In the genomic region with DNA sequence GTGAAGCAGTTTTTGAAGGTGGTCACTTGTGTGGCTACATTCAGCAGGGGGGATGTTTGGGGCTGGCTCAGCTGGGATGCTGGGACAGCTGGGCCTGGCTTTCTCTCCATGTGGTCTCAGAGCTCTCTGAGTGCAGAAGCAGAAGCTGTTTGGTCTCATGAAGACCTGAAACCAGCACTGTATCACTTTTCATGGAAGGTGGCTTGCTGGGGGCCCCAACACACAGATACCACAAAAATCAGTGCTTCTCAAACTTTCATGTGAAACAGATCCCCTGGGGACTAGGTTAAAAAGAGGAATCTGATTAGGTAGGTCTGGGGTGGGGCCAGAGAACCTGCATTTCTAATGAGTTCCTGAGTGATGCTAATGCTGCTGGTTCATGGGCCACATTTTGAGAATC, we compare ENCODE assay signal across 23 cellular contexts.
"Had no signal": no experiment of that assay in that cellular context is flagged by ENCODE, and none has a peak within 500 bp of the region (broad histone marks: within the 10 kb centered on the region; RNA-seq: fewer than 3 reads in every experiment).

No MANE protein-coding gene starts in this region.

- ATAC-seq: activated CD8-positive, alpha-beta T cell treated with anti-CD3 and anti-CD28 coated beads, Interleukin-2, amount 10 ng/mL, durations not matched to agents 7 days and 5 days had no signal

- H3K4me3 ChIP-seq: breast epithelium, Peyer's patch, SJCRH30 had no signal

- H3K4me3 Mint-ChIP-seq: activated CD8-positive, alpha-beta T cell treated with anti-CD3 and anti-CD28 coated beads, Interleukin-2, amount 10 ng/mL, durations not matched to agents 7 days and 5 days; activated naive CD4-positive, alpha-beta T cell treated with anti-CD3 and anti-CD28 coated beads, Interleukin-2, amount 50 U/mL, for 24 hours; activated T-cell treated with anti-CD3 and anti-CD28 coated beads, Interleukin-2, amount 50 U/mL, for 24 hours; activated T-helper 1 cell treated with anti-CD3 and anti-CD28 coated beads, Interleukin-12 subunit alpha, Interleukin-12 subunit beta, Interleukin-2, Interleukin-4 antibody, amounts not matched to agents 30 ng/mL and 10 ng/mL and 1 ng/mL, durations not matched to agents 14 hours and 24 hours and 36 hours had no signal

- H3K27me3 ChIP-seq: breast epithelium, Peyer's patch had no signal

- H3K27ac ChIP-seq: breast epithelium, Peyer's patch, RWPE1, SJCRH30 had no signal

- H3K4me1 ChIP-seq: breast epithelium, Peyer's patch, SJCRH30 had no signal

- H3K36me3 Mint-ChIP-seq: activated naive CD4-positive, alpha-beta T cell treated with anti-CD3 and anti-CD28 coated beads, Interleukin-2, amount 50 U/mL, for 24 hours had no signal

- H3K27ac Mint-ChIP-seq: activated CD8-positive, alpha-beta T cell treated with anti-CD3 and anti-CD28 coated beads, Interleukin-2, amount 10 ng/mL, durations not matched to agents 7 days and 5 days; activated naive CD4-positive, alpha-beta T cell treated with anti-CD3 and anti-CD28 coated beads, Interleukin-2, amount 50 U/mL, for 24 hours; activated T-cell treated with anti-CD3 and anti-CD28 coated beads, Interleukin-2, amount 50 U/mL, for 24 hours; activated T-helper 1 cell treated with anti-CD3 and anti-CD28 coated beads, Interleukin-12 subunit alpha, Interleukin-12 subunit beta, Interleukin-2, Interleukin-4 antibody, amounts not matched to agents 30 ng/mL and 10 ng/mL and 1 ng/mL, durations not matched to agents 14 hours and 24 hours and 36 hours had no signal

- H3K4me1 Mint-ChIP-seq: activated naive CD4-positive, alpha-beta T cell treated with anti-CD3 and anti-CD28 coated beads, Interleukin-2, amount 50 U/mL, for 24 hours had no signal

- DNase-seq: activated CD4-positive, alpha-beta T cell treated with anti-CD3 and anti-CD28 coated beads for 4 hours; activated CD8-positive, alpha-beta T cell treated with anti-CD3 and anti-CD28 coated beads, Interleukin-2, amount 10 ng/mL, durations not matched to agents 7 days and 5 days; activated effector memory CD4-positive, alpha-beta T cell treated with Interleukin-2 at 50 U/mL for 16 hours; activated naive CD4-positive, alpha-beta T cell; activated T-cell treated with anti-CD3 and anti-CD28 coated beads, Interleukin-2, amount 50 U/mL, for 24 hours; aorta; caudate nucleus; NCI-H1105 treated with DMSO at 0.1 percent for 48 hours; NCI-H1436 treated with DMSO at 0.1 percent for 48 hours; NCI-H187 treated with DMSO at 0.1 percent for 48 hours; NCI-H2081 treated with DMSO at 0.1 percent for 48 hours; NCI-H446; NCI-H524; Right ventricle myocardium superior; SJCRH30; T-helper 2 cell; T1000 had no signal

- FAIRE-seq: TTC549 had no signal

- H3K36me3 ChIP-seq: breast epithelium, Peyer's patch, SJCRH30 had no signal

- H3K9me3 Mint-ChIP-seq: activated naive CD4-positive, alpha-beta T cell treated with anti-CD3 and anti-CD28 coated beads, Interleukin-2, amount 50 U/mL, for 24 hours; activated T-cell treated with anti-CD3 and anti-CD28 coated beads, Interleukin-2, amount 50 U/mL, for 24 hours had no signal
